ENCODE assay signal across 7 cellular contexts in the genomic region with DNA sequence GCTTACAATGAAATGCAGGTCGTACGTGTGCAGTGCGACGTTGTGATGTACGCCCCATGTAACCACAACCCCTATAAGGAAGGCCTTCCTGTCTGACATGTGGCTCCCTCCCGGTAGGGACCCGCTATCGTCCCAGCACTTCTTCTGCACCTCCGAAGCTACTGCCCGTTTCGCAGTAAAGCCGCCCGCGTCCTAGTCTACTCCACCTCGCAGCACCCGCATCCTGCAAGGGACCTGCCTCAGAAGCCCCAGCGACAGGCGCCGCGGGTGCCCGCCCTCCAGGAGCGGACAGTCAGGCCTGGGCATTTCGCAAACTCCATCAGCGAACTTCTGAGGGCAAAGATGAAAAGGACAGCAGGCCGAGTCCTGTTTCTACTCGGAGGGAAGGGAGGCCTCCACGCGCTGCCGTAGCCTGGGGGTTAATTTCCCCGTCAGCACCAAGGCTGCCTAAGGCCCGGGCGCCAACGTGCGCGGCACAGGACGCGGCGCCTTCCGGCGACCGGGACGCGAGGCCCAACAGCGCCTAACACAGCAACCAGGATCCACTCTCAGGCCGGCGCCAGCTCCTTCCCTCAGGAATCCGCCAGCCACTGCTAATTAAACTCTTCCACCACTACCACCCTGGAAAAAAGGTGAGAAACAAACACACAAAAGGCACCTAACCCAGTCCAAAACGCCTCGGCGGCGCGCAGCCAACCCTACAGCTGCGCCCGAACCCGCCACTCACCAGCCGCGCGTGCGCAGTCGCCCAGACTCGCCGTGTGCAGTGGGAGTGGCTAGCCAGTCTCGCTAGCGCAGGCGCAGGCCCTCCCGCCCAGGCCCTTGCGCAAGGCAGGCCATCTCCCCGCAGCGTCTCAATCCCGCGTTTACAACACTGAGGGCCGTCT. TPM values are rescaled to one million over a fixed set of nuclear protein-coding genes. Genes with fewer than 3 reads are reported as not detected.
A peak's percentile ranks its signal among the peaks of the same experiment; 100 is the strongest.
DNase-seq lines count a peak whose midpoint lies in the region; ATAC-seq and TF ChIP-seq lines count a peak whose summit lies in the region.

A gene with protein sequence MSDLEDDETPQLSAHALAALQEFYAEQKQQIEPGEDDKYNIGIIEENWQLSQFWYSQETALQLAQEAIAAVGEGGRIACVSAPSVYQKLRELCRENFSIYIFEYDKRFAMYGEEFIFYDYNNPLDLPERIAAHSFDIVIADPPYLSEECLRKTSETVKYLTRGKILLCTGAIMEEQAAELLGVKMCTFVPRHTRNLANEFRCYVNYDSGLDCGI (minus strand): TSS at position 768 of the 887 bp plus-strand sequence. CDS start 16,363 bp downstream, outside the sequence.

- TF ChIP-seq CTCF in brain microvascular endothelial cell (IDR thresholded peaks at IDR 0.05; ENCODE audit: low read depth, low read length, missing control alignments) (no peak), gastrocnemius medialis (IDR thresholded peaks at IDR 0.05 in 4 of 5, conservative IDR thresholded peaks at IDR 0.05 in 1 of 5) (peak in 1 of 5 experiments; percentile 17)

- H3K4me1 ChIP-seq in iPS DF 6.9 (ENCODE audit: control insufficient read depth, insufficient read depth, low read length) (0 out of 2 replicates have a peak, but pooled peaks cover 3% of the 10 kb centered on the region), gastrocnemius medialis (peaks cover 10 to 11% of the 10 kb centered on the region in 2 donors)

- intact Hi-C loops in gastrocnemius medialis (cut with DNase I; ENCODE audit: low total_unique reads), result loop anchor here (1.0 to 5.0 kb wide), 5 partner anchors 21 to 206 kb away; a partner anchor contains a TSS

- TF ChIP-seq POLR2A in GM18526 (IDR thresholded peaks at IDR 0.05; ENCODE audit: extremely low read depth, insufficient read length) (peak; percentile 95), gastrocnemius medialis (IDR thresholded peaks at IDR 0.05) (peak; percentile 78 to 87)

- H3K9me3 ChIP-seq in iPS DF 6.9 (ENCODE audit: control insufficient read depth, insufficient read depth, low read length), result no peaks in the 10 kb centered on the region
- H3K9me3 ChIP-seq in gastrocnemius medialis, result no peaks in the 10 kb centered on the region

- no CpG with 5 or more reads among the region's 72 CpGs for WGBS in iPS DF 6.9 (ENCODE audit: insufficient coverage, insufficient read length)

- H3K4me3 ChIP-seq in brain microvascular endothelial cell (ENCODE audit: low read depth, low read length) (peak within 1 kb of the TSS; percentile 72), iPS DF 6.9 (ENCODE audit: low read length) (peak within 1 kb of the TSS; percentile 56; the same call in 1 of the 2 replicates), gastrocnemius medialis (peak within 1 kb of the TSS; percentile 73 to 90 (median 82))

- DNase-seq in NCI-H2107 treated with DMSO at 0.1 percent for 48 hours (lab: John Stamatoyannopoulos, UW; ENCODE audit: unreplicated experiment), result peak; percentile 72
- DNase-seq in UCSD-AML1 (lab: John Stamatoyannopoulos, UW; ENCODE audit: unreplicated experiment), result peak; percentile 87
- DNase-seq in brain microvascular endothelial cell, result peak; percentile 83
- DNase-seq in iPS DF 6.9 (ENCODE audit: low read depth, low spot score), result peak; percentile 79
- DNase-seq in gastrocnemius medialis, result peak; percentile 82 to 93

- H3K27ac ChIP-seq in brain microvascular endothelial cell, result peak within 1 kb of the TSS; percentile 84
- H3K27ac ChIP-seq in iPS DF 6.9 (ENCODE audit: low read length), result no peak within 1 kb of the TSS
- H3K27ac ChIP-seq in gastrocnemius medialis, result peak within 1 kb of the TSS; percentile 88 to 95 (median 94)

- in situ Hi-C loops in brain microvascular endothelial cell (cut with HindIII; ENCODE audit: low pct_ligation_motif_present, low sequenced_read_pairs), result no loop called here
- in situ Hi-C loops in gastrocnemius medialis (cut with MboI; ENCODE audit: low sequenced_read_pairs in 4 of 4), result no loop called here

- H3K27me3 ChIP-seq in brain microvascular endothelial cell (replicated peaks) (no peaks in the 10 kb centered on the region), iPS DF 6.9 (ENCODE audit: control insufficient read depth, insufficient read depth, low read length) (0 out of 2 replicates have a peak, but pooled peaks cover 2% of the 10 kb centered on the region), gastrocnemius medialis (no peaks in the 10 kb centered on the region)

- peak; percentile 81 for ATAC-seq in HG03064 (IDR thresholded peaks at IDR 0.05; ENCODE audit: low read depth, unreplicated experiment)
- ATAC-seq in gastrocnemius medialis, result peak; percentile 85 to 90

- H3K36me3 ChIP-seq in brain microvascular endothelial cell (replicated peaks) (no peaks in the 10 kb centered on the region), iPS DF 6.9 (ENCODE audit: control insufficient read depth, insufficient read depth, low read length) (no peaks in the 10 kb centered on the region), gastrocnemius medialis (peaks cover 0 to 18% of the 10 kb centered on the region in 2 donors)

RNA-seq across cellular contexts. Expression of the gene that starts here (rescaled TPM):
- total RNA-seq in gastrocnemius medialis, result 1 to 10 TPM; 5.9 to 8.5 (median 8.0) TPM
